In the genomic region with DNA sequence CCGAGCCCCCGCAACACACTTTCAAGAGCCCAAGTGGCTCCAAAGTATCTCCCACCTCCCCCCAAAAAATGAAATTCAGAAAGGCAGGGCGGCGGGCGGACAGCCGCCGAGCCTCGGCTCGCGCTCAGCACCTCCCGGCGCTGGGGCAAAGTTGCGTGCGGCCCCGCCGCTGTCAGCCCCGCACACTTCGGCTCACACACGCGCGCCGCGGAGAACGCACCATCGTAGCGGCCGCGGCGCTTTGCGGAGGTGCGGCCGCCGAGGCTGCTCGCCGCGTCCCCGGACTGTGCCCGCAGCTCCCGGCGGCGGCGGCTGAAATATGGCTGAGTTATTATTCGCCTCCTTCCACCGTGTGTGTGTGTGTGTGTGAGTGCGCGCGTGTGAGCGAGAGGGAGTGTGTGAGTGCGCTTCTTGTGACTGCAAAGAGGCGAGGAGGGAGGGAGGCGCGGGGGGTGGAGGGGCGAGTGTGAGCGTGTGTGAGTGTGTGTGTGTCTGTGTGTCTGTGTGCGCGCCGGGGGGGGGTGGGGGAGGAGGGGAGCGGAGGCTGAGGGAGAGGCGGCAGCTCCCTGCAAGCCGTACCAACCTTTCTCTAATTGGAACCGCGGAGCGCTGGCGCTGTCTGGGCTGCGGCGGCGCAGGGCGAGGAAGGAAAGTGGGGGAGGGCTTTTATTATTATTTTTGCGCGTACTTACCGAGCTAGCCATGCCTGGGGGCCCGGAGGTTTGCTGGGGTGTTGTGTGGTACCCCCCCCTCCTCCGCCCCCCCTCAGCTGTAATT, we compare ENCODE assay signal across 8 cellular contexts. TPM values are rescaled to one million over a fixed set of nuclear protein-coding genes. Genes with fewer than 3 reads are reported as not detected.
A peak's percentile ranks its signal among the peaks of the same experiment; 100 is the strongest.
DNase-seq lines count a peak whose midpoint lies in the region; ATAC-seq, FAIRE-seq and TF ChIP-seq lines count a peak whose summit lies in the region.

No MANE protein-coding gene starts in this region.

- TF ChIP-seq CTCF in GM12875 (IDR thresholded peaks at IDR 0.05; ENCODE audit: borderline replicate concordance, insufficient read depth, low read depth, low read length), result no peak
- TF ChIP-seq CTCF in endothelial cell of umbilical vein (IDR thresholded peaks at IDR 0.05; ENCODE audit: extremely low read depth in 1 of 2, insufficient read depth in 1 of 2, low read depth in 1 of 2, low read length in 2 of 2), result no peak

- H3K79me2 ChIP-seq in endothelial cell of umbilical vein (ENCODE audit: control insufficient read depth, insufficient read depth, low read length), result no peaks in the 10 kb centered on the region

- no TSS peak for BruUV-seq in endothelial cell of umbilical vein (replicated peaks; lab: Mats Ljungman, UMichigan)

- POLR2A ChIA-PET in endothelial cell of umbilical vein (lab: Charles Lee), result interaction anchor here (0.7 to 2.0 kb wide), 8 partner anchors 41 to 1993 kb away, joined by 3 to 7 read pairs (median 3); a partner anchor contains a TSS

- intact Hi-C loops in endothelial cell of umbilical vein (cut with micrococcal nuclease), result loop anchor here (1.0 kb wide), 3 partner anchors 63 to 695 kb away; a partner anchor contains a TSS

- H3K9ac ChIP-seq in endothelial cell of umbilical vein (replicated peaks; ENCODE audit: extremely low read depth, insufficient read depth, low read length), result peak overlapping the region; percentile 34

- no peaks in the 10 kb centered on the region for H3K27me3 ChIP-seq in endothelial cell of umbilical vein (ENCODE audit: control insufficient read depth in 2 of 2, insufficient read depth in 2 of 2, low read length in 2 of 2)
- peaks cover 7% of the 10 kb centered on the region for H3K27me3 ChIP-seq in mononuclear cell (ENCODE audit: insufficient read depth, low read length)

- H3K4me1 ChIP-seq in endothelial cell of umbilical vein (ENCODE audit: control insufficient read depth, extremely low read depth, insufficient read depth, low read length) (peaks cover 30% of the 10 kb centered on the region), mononuclear cell (ENCODE audit: insufficient read depth, low read length) (peaks cover 32% of the 10 kb centered on the region)

- H3K4me3 ChIP-seq in GM12875 (ENCODE audit: low read depth, low read length) (peak overlapping the region; percentile 91), endothelial cell of umbilical vein (replicated peaks in 1 of 3; ENCODE audit: insufficient read depth in 1 of 3, low read depth in 1 of 3, low read length in 3 of 3) (peak overlapping the region; percentile 17 to 81 (median 66)), mononuclear cell (ENCODE audit: low read length) (peak overlapping the region; percentile 73)

- no peaks in the 10 kb centered on the region for H3K9me3 ChIP-seq in endothelial cell of umbilical vein (replicated peaks; ENCODE audit: control insufficient read depth, insufficient read depth, low read length)
- no peaks in the 10 kb centered on the region for H3K9me3 ChIP-seq in mononuclear cell (ENCODE audit: low read depth, low read length)

- H4K20me1 ChIP-seq in endothelial cell of umbilical vein (replicated peaks; ENCODE audit: control insufficient read depth, extremely low read depth, insufficient read depth, low read length), result no peaks in the 10 kb centered on the region

- TF ChIP-seq POLR2A in endothelial cell of umbilical vein (IDR thresholded peaks at IDR 0.05; ENCODE audit: low read depth, low read length), result no peak

- peak; percentile 92 for DNase-seq in NCI-H69 (lab: John Stamatoyannopoulos, UW)
- DNase-seq in activated CD8-positive, alpha-beta memory T cell treated with anti-CD3 and anti-CD28 coated beads, Interleukin-2, amount 50 U/mL, for 24 hours (ENCODE audit: extremely low read depth), result peak; percentile 25
- DNase-seq in endothelial cell of umbilical vein (ENCODE audit: low read depth, low spot score), result peak; percentile 70
- peak; percentile 38 to 43 for DNase-seq in stimulated activated CD8-positive, alpha-beta memory T cell treated with anti-CD3 and anti-CD28 coated beads, Interleukin-15, amount 100 ng/mL, for 48 hours (ENCODE audit: low read depth in 2 of 2)
- DNase-seq in HTR-8/SVneo (ENCODE audit: insufficient read length, low spot score), result no peak

- peak overlapping the region; percentile 33 for H3K27ac ChIP-seq in endothelial cell of umbilical vein (ENCODE audit: insufficient read depth, low read depth, low read length)

- peak overlapping the region; percentile 95 for H3K4me2 ChIP-seq in endothelial cell of umbilical vein (ENCODE audit: insufficient read depth, low read length)

- no peaks in the 10 kb centered on the region for H3K36me3 ChIP-seq in endothelial cell of umbilical vein (ENCODE audit: control insufficient read depth in 2 of 2, extremely low read depth in 1 of 2, insufficient read depth in 2 of 2, low read length in 2 of 2)

- FAIRE-seq in endothelial cell of umbilical vein (lab: Jason Lieb, UNC) (no peak), HTR-8/SVneo (lab: Jason Lieb, UNC) (no peak)

- no peaks in the 10 kb centered on the region for H3K9me1 ChIP-seq in endothelial cell of umbilical vein (replicated peaks; ENCODE audit: control insufficient read depth, extremely low read depth, insufficient read depth, low read length)

- peak overlapping the region; percentile 62 for H2AFZ ChIP-seq in endothelial cell of umbilical vein (ENCODE audit: low read depth, low read length)

- dilution Hi-C loops in endothelial cell of umbilical vein (cut with MboI; ENCODE audit: extremely low pct_ligation_motif_present, low sequenced_read_pairs), result no loop called here

- CTCF ChIA-PET in endothelial cell of umbilical vein (lab: Charles Lee), result interaction anchor here (0.7 to 6.1 kb wide), 19 partner anchors 10 to 694 kb away, joined by 3 to 153 read pairs (median 4); a partner anchor contains a TSS

- peak; percentile 13 for ATAC-seq in HG02840 (IDR thresholded peaks at IDR 0.05; ENCODE audit: low FRiP score, unreplicated experiment)

TF ChIP-seq in endothelial cell of umbilical vein, 7 proteins besides CTCF, POLR2A, EP300 and RAD21:
- TF ChIP-seq GATA2 (IDR thresholded peaks at IDR 0.05; ENCODE audit: insufficient read depth, insufficient read length, low read depth, low read length) (no peak), MYC (IDR thresholded peaks at IDR 0.05; ENCODE audit: low read depth, low read length) (no peak)

RNA-seq across cellular contexts. Expression of a gene that starts 0.6 kb away (rescaled TPM):
- 10.0 and 11.1 TPM in 2 replicates for total RNA-seq in endothelial cell of umbilical vein
- 5.7 and 6.1 TPM in 2 replicates for polyA plus RNA-seq in endothelial cell of umbilical vein
- polyA plus RNA-seq in endothelial cell of umbilical vein (2011; cell fraction: cytosol; rRNA removed), result 8.0 and 9.7 TPM in 2 replicates
- polyA plus RNA-seq in endothelial cell of umbilical vein (2011; cell fraction: nucleus; rRNA removed), result 6.0 and 6.7 TPM in 2 replicates
- 6.8 and 10.5 TPM in 2 replicates for polyA plus RNA-seq in endothelial cell of umbilical vein (2012)
- 10.4 and 13.6 TPM in 2 replicates for polyA minus RNA-seq in endothelial cell of umbilical vein
- 19.8 TPM for polyA minus RNA-seq in endothelial cell of umbilical vein (2011; cell fraction: cytosol; rRNA and poly(A)+ RNA removed)
- polyA minus RNA-seq in endothelial cell of umbilical vein (2011; cell fraction: nucleus; rRNA and poly(A)+ RNA removed), result 10.7 and 12.3 TPM in 2 replicates
- 61.1 TPM for total RNA-seq in mononuclear cell
